9 cellular contexts compared by ENCODE assay signal in the genomic region with DNA sequence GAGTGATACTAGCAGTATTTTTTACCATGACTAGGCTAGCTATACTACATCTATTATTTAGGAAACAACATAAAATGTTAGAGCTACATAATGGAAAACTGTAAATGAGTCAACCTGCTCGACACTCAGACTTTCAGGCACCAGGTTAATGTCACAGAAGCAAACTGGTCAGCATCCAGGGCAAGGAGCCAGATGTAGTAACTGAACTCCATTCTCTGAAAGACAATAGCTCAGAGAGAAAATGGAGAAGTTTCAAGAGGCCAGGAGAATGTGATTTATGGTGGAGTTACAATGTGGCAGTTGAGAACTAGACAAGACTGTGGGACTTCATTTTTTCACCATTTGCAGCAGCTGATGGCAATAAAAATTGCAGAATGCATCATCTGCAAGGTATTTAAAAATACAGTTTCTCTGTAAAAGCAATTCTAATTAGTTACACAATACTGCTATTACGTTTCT.
A peak's percentile ranks its signal among the peaks of the same experiment; 100 is the strongest.
DNase-seq lines count a peak whose midpoint lies in the region; ATAC-seq and TF ChIP-seq lines count a peak whose summit lies in the region.
"Had no signal": no experiment of that assay in that cellular context is flagged by ENCODE, and none has a peak within 500 bp of the region (broad histone marks: within the 10 kb centered on the region; RNA-seq: fewer than 3 reads in every experiment).

No MANE protein-coding gene starts in this region.

- no peak overlapping the region for H3K4me3 ChIP-seq in HEK293 (ENCODE audit: low read depth, low read length)
- H3K4me3 ChIP-seq in astrocyte of the cerebellum (ENCODE audit: low read depth, low read length): no peak overlapping the region
- H3K4me3 ChIP-seq in aorta (ENCODE audit: low read length in 2 of 2): no peak overlapping the region

- H3K27me3 ChIP-seq in aorta (ENCODE audit: control insufficient read depth in 1 of 2, insufficient read depth in 2 of 2, low read length in 1 of 2): no peaks in the 10 kb centered on the region

- in situ Hi-C loops in astrocyte of the cerebellum (cut with HindIII; ENCODE audit: low sequenced_read_pairs): no loop called here

- CTCF ChIA-PET in HEK293 (lab: Yijun Ruan, JAX): interaction anchor here (0.6 kb wide), 1 partner anchor 36 kb away, joined by 3 read pairs; no protein-coding TSS in a partner anchor

- peak; percentile 14 for DNase-seq in NCI-H2107 (lab: John Stamatoyannopoulos, UW)
- peak; percentile 31 for DNase-seq in astrocyte of the cerebellum (ENCODE audit: low read depth)
- DNase-seq in renal cortical epithelial cell (ENCODE audit: low read depth): peak; percentile 86
- no peak for DNase-seq in aorta
- DNase-seq in activated naive CD4-positive, alpha-beta T cell treated with Interleukin-2 at 50 U/mL for 16 hours: no peak
- DNase-seq: activated naive CD4-positive, alpha-beta T cell; T-helper 9 cell had no signal

- no peaks in the 10 kb centered on the region for H3K4me1 ChIP-seq in HEK293 (ENCODE audit: control insufficient read depth, insufficient read depth, low read length)
- no peaks in the 10 kb centered on the region for H3K4me1 ChIP-seq in aorta (ENCODE audit: control insufficient read depth in 1 of 2, insufficient read depth in 2 of 2, low read length in 2 of 2)

- ATAC-seq in aorta (ENCODE audit: low FRiP score) (no peak), GM21529 (IDR thresholded peaks at IDR 0.05; ENCODE audit: unreplicated experiment) (no peak)

- 23 to 29% methylated on average over 2 of the region's 2 CpGs for WGBS in aorta, 2 donors

- H3K9me3 ChIP-seq in HEK293 (ENCODE audit: control insufficient read depth, insufficient read depth, low read depth, low read length): no peaks in the 10 kb centered on the region
- H3K9me3 ChIP-seq in aorta (ENCODE audit: control insufficient read depth, low read length): peaks cover 2% of the 10 kb centered on the region

- POLR2A ChIA-PET in HEK293 (lab: Yijun Ruan, JAX): no interaction called here

- H3K27ac ChIP-seq in HEK293 (ENCODE audit: extremely low read depth, low read depth, low read length): no peak overlapping the region
- no peak overlapping the region for H3K27ac ChIP-seq in aorta (ENCODE audit: low read depth in 1 of 2, low read length in 2 of 2)

- no peaks in the 10 kb centered on the region for H3K36me3 ChIP-seq in HEK293 (ENCODE audit: control insufficient read depth in 2 of 2, insufficient read depth in 1 of 2, low read length in 2 of 2)
- no peaks in the 10 kb centered on the region for H3K36me3 ChIP-seq in aorta (ENCODE audit: control insufficient read depth in 1 of 2, insufficient read depth in 2 of 2, low read length in 1 of 2)

- no peak for TF ChIP-seq CTCF in HEK293 (tag by site-specific recombination; IDR thresholded peaks at IDR 0.05)
- no peak for TF ChIP-seq CTCF in astrocyte of the cerebellum (IDR thresholded peaks at IDR 0.05; ENCODE audit: low read depth, low read length, missing control alignments)

- intact Hi-C loops in aorta (cut with DNase I): no loop called here

TF ChIP-seq in HEK293, 187 proteins besides CTCF, POLR2A, EP300 and RAD21:
- TF ChIP-seq, protein P1, sequence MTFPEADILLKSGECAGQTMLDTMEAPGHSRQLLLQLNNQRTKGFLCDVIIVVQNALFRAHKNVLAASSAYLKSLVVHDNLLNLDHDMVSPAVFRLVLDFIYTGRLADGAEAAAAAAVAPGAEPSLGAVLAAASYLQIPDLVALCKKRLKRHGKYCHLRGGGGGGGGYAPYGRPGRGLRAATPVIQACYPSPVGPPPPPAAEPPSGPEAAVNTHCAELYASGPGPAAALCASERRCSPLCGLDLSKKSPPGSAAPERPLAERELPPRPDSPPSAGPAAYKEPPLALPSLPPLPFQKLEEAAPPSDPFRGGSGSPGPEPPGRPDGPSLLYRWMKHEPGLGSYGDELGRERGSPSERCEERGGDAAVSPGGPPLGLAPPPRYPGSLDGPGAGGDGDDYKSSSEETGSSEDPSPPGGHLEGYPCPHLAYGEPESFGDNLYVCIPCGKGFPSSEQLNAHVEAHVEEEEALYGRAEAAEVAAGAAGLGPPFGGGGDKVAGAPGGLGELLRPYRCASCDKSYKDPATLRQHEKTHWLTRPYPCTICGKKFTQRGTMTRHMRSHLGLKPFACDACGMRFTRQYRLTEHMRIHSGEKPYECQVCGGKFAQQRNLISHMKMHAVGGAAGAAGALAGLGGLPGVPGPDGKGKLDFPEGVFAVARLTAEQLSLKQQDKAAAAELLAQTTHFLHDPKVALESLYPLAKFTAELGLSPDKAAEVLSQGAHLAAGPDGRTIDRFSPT (tag by site-specific recombination; IDR thresholded peaks at IDR 0.05): peak; percentile 83; the same call in 1 of the 2 replicates
- TF ChIP-seq TRIM28 (IDR thresholded peaks at IDR 0.05; ENCODE audit: borderline replicate concordance, low read length) (peak; percentile 78; the same call in 1 of the 2 replicates), SETDB1 (IDR thresholded peaks at IDR 0.05; ENCODE audit: insufficient read length, low read length) (peak; percentile 15), ZNF335 (tag by site-specific recombination; conservative IDR thresholded peaks at IDR 0.05) (no peak)

Comparison
In these comparisons a context has a peak if more than half of its experiments do, and no peak if none do; other contexts are left out.
1. DNase-seq: peak in NCI-H2107 (single experiment), astrocyte of the cerebellum (single experiment) and renal cortical epithelial cell (single experiment); none in aorta (0 of 2) and activated naive CD4-positive, alpha-beta T cell treated with Interleukin-2 at 50 U/mL for 16 hours (single experiment).